ENCODE assay signal across 8 cellular contexts in genomic region chr1:8121261-8122159, GRCh38.
A peak's percentile ranks its signal among the peaks of the same experiment; 100 is the strongest.
DNase-seq lines count a peak whose midpoint lies in the region; ATAC-seq, FAIRE-seq and TF ChIP-seq lines count a peak whose summit lies in the region.

No MANE protein-coding gene starts in this region.

- H3K9me2 ChIP-seq in Karpas-422 (replicated peaks; ENCODE audit: insufficient read depth, low read length): no peaks in the 10 kb centered on the region

- no peaks in the 10 kb centered on the region for H3K9me3 ChIP-seq in sigmoid colon
- no peaks in the 10 kb centered on the region for H3K9me3 ChIP-seq in Karpas-422 (ENCODE audit: low read length)

- no peak for TF ChIP-seq CTCF in sigmoid colon (IDR thresholded peaks at IDR 0.05)

- FAIRE-seq in H54 (lab: Jason Lieb, UNC): peak; percentile 84

- no peaks in the 10 kb centered on the region for H4K20me1 ChIP-seq in Karpas-422 (ENCODE audit: insufficient read depth, low read depth, low read length)

- H3K27ac ChIP-seq in adipose tissue (ENCODE audit: low read depth, low read length): peak overlapping the region; percentile 34
- peak overlapping the region; percentile 88 to 93 (median 91) for H3K27ac ChIP-seq in sigmoid colon
- H3K27ac ChIP-seq in Karpas-422 (ENCODE audit: low read length): no peak overlapping the region

- H3K4me1 ChIP-seq in sigmoid colon: peaks cover 0 to 82% (median 66%) of the 10 kb centered on the region in 4 donors
- no peaks in the 10 kb centered on the region for H3K4me1 ChIP-seq in Karpas-422 (ENCODE audit: low read length)

- intact Hi-C loops in sigmoid colon (cut with DNase I): loop anchor here (2.0 to 5.0 kb wide), 4 partner anchors 51 to 95 kb away; partner anchors contain the start of gene ERRFI1

- H3K9ac ChIP-seq in Karpas-422 (ENCODE audit: low read length): no peak overlapping the region

- ATAC-seq in activated CD4-positive, CD25-positive, alpha-beta regulatory T cell treated with anti-CD3 and anti-CD28 coated beads, Interleukin-2, amount 50 U/mL, for 24 hours: no peak
- no peak for ATAC-seq in HG02840 (IDR thresholded peaks at IDR 0.05; ENCODE audit: low FRiP score, unreplicated experiment)

- H3K4me3 ChIP-seq in sigmoid colon (peak overlapping the region in 1 of 4 donors; percentile 15), Karpas-422 (ENCODE audit: low read length) (no peak overlapping the region)

- TF ChIP-seq POLR2A in H54 (IDR thresholded peaks at IDR 0.05; ENCODE audit: low read depth, low read length) (no peak), sigmoid colon (IDR thresholded peaks at IDR 0.05) (peak in 1 of 2 donors; percentile 20)

- H2AFZ ChIP-seq in Karpas-422 (ENCODE audit: low read length): no peak overlapping the region

- 42 to 50% (median 46%) methylated on average over 18 of the region's 18 CpGs for whole genome bisulfite sequencing in adipose tissue, 3 donors
- 57 to 77% methylated on average over 18 of the region's 18 CpGs for WGBS in sigmoid colon, 2 donors

- DNase-seq in H54 (ENCODE audit: insufficient read length, low spot score) (peak; percentile 33), iPS DF 19.7 (ENCODE audit: low read depth, low spot score) (peak; percentile 30), sigmoid colon (peak; percentile 95), Karpas-422 (no peak), UCSD-AML1 (lab: John Stamatoyannopoulos, UW; ENCODE audit: unreplicated experiment) (no peak)

- H3K79me2 ChIP-seq in Karpas-422 (ENCODE audit: low read length): no peaks in the 10 kb centered on the region

- H3K36me3 ChIP-seq in sigmoid colon (no peaks in the 10 kb centered on the region), Karpas-422 (ENCODE audit: insufficient read depth, low read length) (no peaks in the 10 kb centered on the region)

- no peaks in the 10 kb centered on the region for H3K27me3 ChIP-seq in sigmoid colon
- no peaks in the 10 kb centered on the region for H3K27me3 ChIP-seq in Karpas-422 (ENCODE audit: low read length)

- TF ChIP-seq EP300 in sigmoid colon (IDR thresholded peaks at IDR 0.05): peak; percentile 75 to 96 (median 94)

- no peak overlapping the region for H3K4me2 ChIP-seq in Karpas-422 (ENCODE audit: low read depth, low read length, poor library complexity, severe bottlenecking)

Comparison
In these comparisons a context has a peak if more than half of its experiments do, and no peak if none do; other contexts are left out.
1. DNase-seq: peak in H54 (single experiment), iPS DF 19.7 (single experiment) and sigmoid colon (single experiment); none in Karpas-422 (single experiment) and UCSD-AML1 (single experiment).